In genomic region chr14:89262041-89262440, GRCh38 we compare ENCODE assay signal across 16 cellular contexts.
DNase-seq lines count a peak whose midpoint lies in the region; ATAC-seq and TF ChIP-seq lines count a peak whose summit lies in the region.
"Had no signal": no experiment of that assay in that cellular context is flagged by ENCODE, and none has a peak within 500 bp of the region (broad histone marks: within the 10 kb centered on the region; RNA-seq: fewer than 3 reads in every experiment).

No MANE protein-coding gene starts in this region.

- H3K27ac Mint-ChIP-seq in activated naive CD4-positive, alpha-beta T cell treated with anti-CD3 and anti-CD28 coated beads, Interleukin-2, amount 50 U/mL, for 24 hours, result peak overlapping the region; percentile 76
- H3K27ac Mint-ChIP-seq in activated B cell treated with CpG ODN at 0.5 μM for 24 hours, result peak overlapping the region; percentile 61
- peak overlapping the region; percentile 82 for H3K27ac Mint-ChIP-seq in memory B cell

- H3K4me3 Mint-ChIP-seq in activated naive CD4-positive, alpha-beta T cell treated with anti-CD3 and anti-CD28 coated beads, Interleukin-2, amount 50 U/mL, for 24 hours, result no peak overlapping the region
- H3K4me3 Mint-ChIP-seq in activated B cell treated with CpG ODN at 0.5 μM for 24 hours, result no peak overlapping the region
- no peak overlapping the region for H3K4me3 Mint-ChIP-seq in memory B cell

- POLR2A ChIA-PET in activated B cell treated with CpG ODN at 0.5 μM for 24 hours (lab: Charles Lee), result interaction anchor here (0.6 to 1.2 kb wide), 3 partner anchors 9 to 47 kb away, joined by 3 to 4 read pairs (median 4); no protein-coding TSS in a partner anchor
- POLR2A ChIA-PET in SK-N-SH (lab: Yijun Ruan, JAX), result no interaction called here

- CTCF ChIA-PET in activated B cell treated with CpG ODN at 0.5 μM for 24 hours (lab: Charles Lee), result no interaction called here
- CTCF ChIA-PET in SK-N-SH (lab: Yijun Ruan, JAX), result no interaction called here

- no peak overlapping the region for H3K4me2 ChIP-seq in SK-N-SH

- peak overlapping the region; percentile 36 to 50 for H3K27ac ChIP-seq in testis
- H3K27ac ChIP-seq in SK-N-SH (ENCODE audit: low read depth in 2 of 2, low read length in 1 of 2), result no peak overlapping the region

- peaks cover 5% of the 10 kb centered on the region for H3K9me3 Mint-ChIP-seq in activated naive CD4-positive, alpha-beta T cell treated with anti-CD3 and anti-CD28 coated beads, Interleukin-2, amount 50 U/mL, for 24 hours
- H3K9me3 Mint-ChIP-seq in activated B cell treated with CpG ODN at 0.5 μM for 24 hours, result no peaks in the 10 kb centered on the region
- no peaks in the 10 kb centered on the region for H3K9me3 Mint-ChIP-seq in memory B cell

- no peaks in the 10 kb centered on the region for H3K27me3 ChIP-seq in testis
- no peaks in the 10 kb centered on the region for H3K27me3 ChIP-seq in SK-N-SH (ENCODE audit: insufficient read depth)

- intact Hi-C loops in activated B cell treated with CpG ODN at 0.5 μM for 24 hours (cut with micrococcal nuclease) (no loop called here), testis (cut with DNase I; ENCODE audit: low total_unique reads) (no loop called here)

- H3F3A ChIP-seq in SK-N-SH (replicated peaks; ENCODE audit: insufficient read depth), result no peaks in the 10 kb centered on the region

- peaks cover 60% of the 10 kb centered on the region for H3K4me1 Mint-ChIP-seq in activated naive CD4-positive, alpha-beta T cell treated with anti-CD3 and anti-CD28 coated beads, Interleukin-2, amount 50 U/mL, for 24 hours
- H3K4me1 Mint-ChIP-seq in activated B cell treated with CpG ODN at 0.5 μM for 24 hours (peaks cover 63% of the 10 kb centered on the region), memory B cell (peaks cover 30% of the 10 kb centered on the region)

- DNase-seq in activated naive CD4-positive, alpha-beta T cell treated with anti-CD3 and anti-CD28 coated beads, Interleukin-2, amount 50 U/mL, for 16 hours, result no peak
- DNase-seq in activated B cell treated with CpG ODN at 0.5 μM for 24 hours, result no peak
- DNase-seq in memory B cell (ENCODE audit: low spot score in 2 of 2), result no peak
- DNase-seq in testis, result no peak
- DNase-seq in DMS53 treated with DMSO at 0.1 percent for 48 hours (lab: John Stamatoyannopoulos, UW; ENCODE audit: unreplicated experiment), result no peak
- DNase-seq in SK-N-SH, result no peak
- DNase-seq: DMS 273 treated with DMSO at 0.1 percent for 48 hours, EL, Kasumi-1, NCI-H1105 treated with DMSO at 0.1 percent for 48 hours, NCI-H187 treated with DMSO at 0.1 percent for 48 hours, NCI-H446 treated with DMSO at 0.1 percent for 48 hours, NCI-H774 had no signal

- H3K9me2 ChIP-seq in SK-N-SH, result no peaks in the 10 kb centered on the region

- H2AFZ ChIP-seq in SK-N-SH (ENCODE audit: low read depth), result no peak overlapping the region

- peaks cover 26% of the 10 kb centered on the region for H3K36me3 Mint-ChIP-seq in activated naive CD4-positive, alpha-beta T cell treated with anti-CD3 and anti-CD28 coated beads, Interleukin-2, amount 50 U/mL, for 24 hours
- H3K36me3 Mint-ChIP-seq in activated B cell treated with CpG ODN at 0.5 μM for 24 hours (ENCODE audit: low read depth) (peaks cover 32% of the 10 kb centered on the region), memory B cell (peaks cover 19% of the 10 kb centered on the region)

- H3K4me1 ChIP-seq in testis, result peaks cover 44% of the 10 kb centered on the region
- peaks cover 4 to 17% of the 10 kb centered on the region in 2 experiments; a peak in 1 of 4 replicates for H3K4me1 ChIP-seq in SK-N-SH (ENCODE audit: control insufficient read depth in 1 of 2, insufficient read depth in 2 of 2, low read depth in 1 of 2, low read length in 1 of 2)

- WGBS in testis, 2 donors, result 80 to 82% methylated on average over 4 of the region's 4 CpGs
- WGBS in SK-N-SH (ENCODE audit: low lambda C conversion rate), result 90% methylated on average over 4 of the region's 4 CpGs

- no peak for TF ChIP-seq POLR2A in testis (IDR thresholded peaks at IDR 0.05)

- no peak for TF ChIP-seq RAD21 in SK-N-SH (IDR thresholded peaks at IDR 0.05; ENCODE audit: low read length)

- no peak for TF ChIP-seq CTCF in activated B cell treated with CpG ODN at 0.5 μM for 24 hours (IDR thresholded peaks at IDR 0.05)
- TF ChIP-seq CTCF in testis (IDR thresholded peaks at IDR 0.05), result no peak
- TF ChIP-seq CTCF in SK-N-SH (IDR thresholded peaks at IDR 0.05), result no peak

- H3K27me3 Mint-ChIP-seq in activated naive CD4-positive, alpha-beta T cell treated with anti-CD3 and anti-CD28 coated beads, Interleukin-2, amount 50 U/mL, for 24 hours, result no peaks in the 10 kb centered on the region
- H3K27me3 Mint-ChIP-seq in activated B cell treated with CpG ODN at 0.5 μM for 24 hours, result no peaks in the 10 kb centered on the region
- no peaks in the 10 kb centered on the region for H3K27me3 Mint-ChIP-seq in memory B cell

- H3K9me3 ChIP-seq in testis, result no peaks in the 10 kb centered on the region
- H3K9me3 ChIP-seq in SK-N-SH, result no peaks in the 10 kb centered on the region

- no peak for TF ChIP-seq EP300 in SK-N-SH (IDR thresholded peaks at IDR 0.05; ENCODE audit: borderline replicate concordance in 1 of 2, low read depth in 1 of 2, low read length in 1 of 2)

- no peaks in the 10 kb centered on the region for H4K20me1 ChIP-seq in SK-N-SH (ENCODE audit: insufficient read depth)

- H3K36me3 ChIP-seq in testis (ENCODE audit: low read depth, missing control alignments), result no peaks in the 10 kb centered on the region
- H3K36me3 ChIP-seq in SK-N-SH (replicated peaks in 1 of 2; ENCODE audit: control insufficient read depth in 1 of 2, insufficient read depth in 2 of 2, low read length in 1 of 2), result no peaks in the 10 kb centered on the region

- H3K79me2 ChIP-seq in SK-N-SH (ENCODE audit: insufficient read depth), result no peaks in the 10 kb centered on the region

- no peak for ATAC-seq in activated B cell treated with CpG ODN at 0.5 μM for 24 hours (ENCODE audit: low read depth)
- ATAC-seq in memory B cell (ENCODE audit: low read depth), result no peak
- ATAC-seq in HG03135 (IDR thresholded peaks at IDR 0.05; ENCODE audit: unreplicated experiment), result no peak
- ATAC-seq: Right ventricle myocardium inferior had no signal

- H3K9ac ChIP-seq in SK-N-SH, result no peak overlapping the region

- H3K4me3 ChIP-seq in testis, result no peak overlapping the region
- H3K4me3 ChIP-seq in SK-N-SH (ENCODE audit: low read depth in 2 of 2, low read length in 1 of 2), result no peak overlapping the region

TF ChIP-seq in SK-N-SH, 30 proteins besides CTCF, POLR2A, EP300 and RAD21:
- TF ChIP-seq FOXM1 (IDR thresholded peaks at IDR 0.05; ENCODE audit: low read depth) (no peak), IRF3 (IDR thresholded peaks at IDR 0.05; ENCODE audit: low read depth, low read length) (no peak), RXRA (IDR thresholded peaks at IDR 0.05; ENCODE audit: borderline replicate concordance, low read depth) (no peak), TAF1 (IDR thresholded peaks at IDR 0.05; ENCODE audit: borderline replicate concordance, low read depth, low read length) (no peak)

Comparison
In these comparisons a context has a peak if more than half of its experiments do, and no peak if none do; other contexts are left out.
1. H3K27ac ChIP-seq: peak in testis (2 of 2); none in SK-N-SH (0 of 2).
2. Peak in every context shown above with its lines, with median percentiles within 50 percentile points of each other: H3K27ac Mint-ChIP-seq.